Comparison of ENCODE assay signal across 23 cellular contexts in genomic region chr12:41537522-41537921, GRCh38.
DNase-seq lines count a peak whose midpoint lies in the region; TF ChIP-seq lines count a peak whose summit lies in the region.
"Had no signal": no experiment of that assay in that cellular context is flagged by ENCODE, and none has a peak within 500 bp of the region (broad histone marks: within the 10 kb centered on the region; RNA-seq: fewer than 3 reads in every experiment).

No MANE protein-coding gene starts in this region.

- no peak overlapping the region for H3K56ac ChIP-seq in mesendoderm (ENCODE audit: low read length)

- CTCF ChIA-PET in HEK293 (lab: Yijun Ruan, JAX), result no interaction called here
- CTCF ChIA-PET in activated CD4-positive, alpha-beta memory T cell treated with anti-CD3 and anti-CD28 coated beads for 36 hours (lab: Charles Lee), result no interaction called here

- no peak for DNase-seq in activated CD4-positive, alpha-beta T cell treated with anti-CD3 and anti-CD28 coated beads, Interleukin-2, amount 10 ng/mL, durations not matched to agents 24 days and 14 days
- DNase-seq in activated CD4-positive, alpha-beta T cell treated with anti-CD3 and anti-CD28 coated beads, Interleukin-2, amount 50 U/mL, for 4 hours, result no peak
- no peak for DNase-seq in activated T-helper 1 cell treated with anti-CD3 and anti-CD28 coated beads, Interleukin-12 subunit alpha, Interleukin-12 subunit beta, Interleukin-2, Interleukin-4 antibody, amounts not matched to agents 30 ng/mL and 10 ng/mL and 1 ng/mL, durations not matched to agents 14 hours and 24 hours and 36 hours (ENCODE audit: low spot score)
- peak; percentile 14 for DNase-seq in mesendoderm
- no peak for DNase-seq in activated CD4-positive, alpha-beta memory T cell treated with anti-CD3 and anti-CD28 coated beads for 36 hours
- DNase-seq in GM19238 (ENCODE audit: insufficient read length, low spot score), result no peak
- DNase-seq in SJCRH30, result no peak
- DNase-seq: CD8-positive, alpha-beta T cell; DMS153; IMR-90; NCI-H1105 treated with DMSO at 0.1 percent for 48 hours; NCI-H2081; NCI-H2171; NCI-H345; NCI-H524; NCI-H774; PC-3; RPMI8226; SHP77 had no signal

- no peaks in the 10 kb centered on the region for H3K9me3 Mint-ChIP-seq in activated CD4-positive, alpha-beta T cell treated with anti-CD3 and anti-CD28 coated beads, Interleukin-2, amount 10 ng/mL, durations not matched to agents 24 days and 14 days
- H3K9me3 Mint-ChIP-seq in activated T-helper 1 cell treated with anti-CD3 and anti-CD28 coated beads, Interleukin-12 subunit alpha, Interleukin-12 subunit beta, Interleukin-2, Interleukin-4 antibody, amounts not matched to agents 30 ng/mL and 10 ng/mL and 1 ng/mL, durations not matched to agents 14 hours and 24 hours and 36 hours, result no peaks in the 10 kb centered on the region
- no peaks in the 10 kb centered on the region for H3K9me3 Mint-ChIP-seq in activated CD4-positive, alpha-beta memory T cell treated with anti-CD3 and anti-CD28 coated beads for 36 hours
- H3K9me3 Mint-ChIP-seq: CD8-positive, alpha-beta T cell had no signal

- H3K9ac ChIP-seq in mesendoderm (ENCODE audit: low read length), result no peak overlapping the region
- H3K9ac ChIP-seq: BLaER1 treated with 17β-estradiol and CSF1 and Interleukin-3, amounts not matched to agents 10 nM and 100 nM; KMS-11 had no signal

- H2BK120ac ChIP-seq in mesendoderm (ENCODE audit: low read depth, low read length), result no peak overlapping the region

- H3K4me3 ChIP-seq in HEK293 (ENCODE audit: low read depth, low read length) (no peak overlapping the region), mesendoderm (ENCODE audit: low read length) (no peak overlapping the region), SJCRH30 (no peak overlapping the region)
- H3K4me3 ChIP-seq: BLaER1 treated with 17β-estradiol and CSF1 and Interleukin-3, amounts not matched to agents 10 nM and 100 nM had no signal

- H2AK5ac ChIP-seq in mesendoderm (ENCODE audit: low read length), result no peak overlapping the region

- no peak overlapping the region for H2BK5ac ChIP-seq in mesendoderm (ENCODE audit: low read length)

- H3K79me1 ChIP-seq in mesendoderm (ENCODE audit: low read length), result no peaks in the 10 kb centered on the region

- no peaks in the 10 kb centered on the region for H3K27me3 ChIP-seq in mesendoderm (ENCODE audit: insufficient read depth, low read length, poor library complexity)
- H3K27me3 ChIP-seq in SJCRH30, result no peaks in the 10 kb centered on the region
- H3K27me3 ChIP-seq: BLaER1 treated with 17β-estradiol and CSF1 and Interleukin-3, amounts not matched to agents 10 nM and 100 nM had no signal

- no peaks in the 10 kb centered on the region for H3K27me3 Mint-ChIP-seq in activated CD4-positive, alpha-beta T cell treated with anti-CD3 and anti-CD28 coated beads, Interleukin-2, amount 10 ng/mL, durations not matched to agents 24 days and 14 days
- peaks cover 2% of the 10 kb centered on the region for H3K27me3 Mint-ChIP-seq in activated T-helper 1 cell treated with anti-CD3 and anti-CD28 coated beads, Interleukin-12 subunit alpha, Interleukin-12 subunit beta, Interleukin-2, Interleukin-4 antibody, amounts not matched to agents 30 ng/mL and 10 ng/mL and 1 ng/mL, durations not matched to agents 14 hours and 24 hours and 36 hours (ENCODE audit: insufficient read depth)
- no peaks in the 10 kb centered on the region for H3K27me3 Mint-ChIP-seq in activated CD4-positive, alpha-beta memory T cell treated with anti-CD3 and anti-CD28 coated beads for 36 hours

- no peak overlapping the region for H4K8ac ChIP-seq in mesendoderm (ENCODE audit: low read depth, low read length)

- intact Hi-C loops in activated CD4-positive, alpha-beta T cell treated with anti-CD3 and anti-CD28 coated beads, Interleukin-2, amount 10 ng/mL, durations not matched to agents 24 days and 14 days (cut with micrococcal nuclease), result no loop called here
- intact Hi-C loops in activated T-helper 1 cell treated with anti-CD3 and anti-CD28 coated beads, Interleukin-12 subunit alpha, Interleukin-12 subunit beta, Interleukin-2, Interleukin-4 antibody, amounts not matched to agents 30 ng/mL and 10 ng/mL and 1 ng/mL, durations not matched to agents 14 hours and 24 hours and 36 hours (cut with micrococcal nuclease), result loop anchor here (2.0 kb wide), 1 partner anchor 17 kb away; no protein-coding TSS in a partner anchor
- intact Hi-C loops in activated CD4-positive, alpha-beta memory T cell treated with anti-CD3 and anti-CD28 coated beads for 36 hours (cut with micrococcal nuclease), result no loop called here

- H3K23ac ChIP-seq in mesendoderm (ENCODE audit: low read length), result no peak overlapping the region

- H4K5ac ChIP-seq in mesendoderm (ENCODE audit: low read length), result no peak overlapping the region

- H2BK15ac ChIP-seq in mesendoderm (replicated peaks; ENCODE audit: low read depth), result no peak overlapping the region

- no peak overlapping the region for H3K4me3 Mint-ChIP-seq in activated CD4-positive, alpha-beta T cell treated with anti-CD3 and anti-CD28 coated beads, Interleukin-2, amount 10 ng/mL, durations not matched to agents 24 days and 14 days
- H3K4me3 Mint-ChIP-seq in activated T-helper 1 cell treated with anti-CD3 and anti-CD28 coated beads, Interleukin-12 subunit alpha, Interleukin-12 subunit beta, Interleukin-2, Interleukin-4 antibody, amounts not matched to agents 30 ng/mL and 10 ng/mL and 1 ng/mL, durations not matched to agents 14 hours and 24 hours and 36 hours, result no peak overlapping the region
- H3K4me3 Mint-ChIP-seq in activated CD4-positive, alpha-beta memory T cell treated with anti-CD3 and anti-CD28 coated beads for 36 hours, result no peak overlapping the region
- H3K4me3 Mint-ChIP-seq: CD8-positive, alpha-beta T cell had no signal

- H3K79me2 ChIP-seq in mesendoderm (ENCODE audit: control insufficient read depth, insufficient read depth, low read length), result no peaks in the 10 kb centered on the region

- no peaks in the 10 kb centered on the region for H3K9me3 ChIP-seq in HEK293 (ENCODE audit: control insufficient read depth, insufficient read depth, low read depth, low read length)
- no peaks in the 10 kb centered on the region for H3K9me3 ChIP-seq in SJCRH30 (replicated peaks)
- H3K9me3 ChIP-seq: BLaER1 treated with 17β-estradiol and CSF1 and Interleukin-3, amounts not matched to agents 10 nM and 100 nM had no signal

- TF ChIP-seq CTCF in HEK293 (tag by site-specific recombination; IDR thresholded peaks at IDR 0.05), result no peak

- peaks cover 4% of the 10 kb centered on the region for H3K4me1 Mint-ChIP-seq in activated CD4-positive, alpha-beta T cell treated with anti-CD3 and anti-CD28 coated beads, Interleukin-2, amount 10 ng/mL, durations not matched to agents 24 days and 14 days
- H3K4me1 Mint-ChIP-seq in activated T-helper 1 cell treated with anti-CD3 and anti-CD28 coated beads, Interleukin-12 subunit alpha, Interleukin-12 subunit beta, Interleukin-2, Interleukin-4 antibody, amounts not matched to agents 30 ng/mL and 10 ng/mL and 1 ng/mL, durations not matched to agents 14 hours and 24 hours and 36 hours (ENCODE audit: low read depth), result peaks cover 15% of the 10 kb centered on the region
- H3K4me1 Mint-ChIP-seq in activated CD4-positive, alpha-beta memory T cell treated with anti-CD3 and anti-CD28 coated beads for 36 hours (ENCODE audit: low read depth), result peaks cover 13% of the 10 kb centered on the region

- no peak overlapping the region for H3K4me2 ChIP-seq in mesendoderm (ENCODE audit: low read length)
- H3K4me2 ChIP-seq: BLaER1 treated with 17β-estradiol and CSF1 and Interleukin-3, amounts not matched to agents 10 nM and 100 nM; KMS-11 had no signal

- no peaks in the 10 kb centered on the region for H3K36me3 ChIP-seq in HEK293 (ENCODE audit: control insufficient read depth in 2 of 2, insufficient read depth in 1 of 2, low read length in 2 of 2)
- no peaks in the 10 kb centered on the region for H3K36me3 ChIP-seq in mesendoderm (ENCODE audit: control insufficient read depth, insufficient read depth, low read length)
- no peaks in the 10 kb centered on the region for H3K36me3 ChIP-seq in SJCRH30
- H3K36me3 ChIP-seq: BLaER1 treated with 17β-estradiol and CSF1 and Interleukin-3, amounts not matched to agents 10 nM and 100 nM had no signal

- H3K4ac ChIP-seq in mesendoderm (ENCODE audit: low read depth, low read length), result no peak overlapping the region

- H3K27ac ChIP-seq in HEK293 (ENCODE audit: extremely low read depth, low read depth, low read length), result no peak overlapping the region
- H3K27ac ChIP-seq in mesendoderm (ENCODE audit: low read depth, low read length), result no peak overlapping the region
- H3K27ac ChIP-seq in SJCRH30, result no peak overlapping the region
- H3K27ac ChIP-seq: 22Rv1; BLaER1 treated with 17β-estradiol and CSF1 and Interleukin-3, amounts not matched to agents 10 nM and 100 nM; KMS-11 had no signal

- peaks cover 7% of the 10 kb centered on the region; the same call in 1 of the 2 replicates for H3K4me1 ChIP-seq in HEK293 (ENCODE audit: control insufficient read depth, insufficient read depth, low read length)
- no peaks in the 10 kb centered on the region for H3K4me1 ChIP-seq in mesendoderm (ENCODE audit: control insufficient read depth, low read depth, low read length)
- no peaks in the 10 kb centered on the region for H3K4me1 ChIP-seq in SJCRH30
- H3K4me1 ChIP-seq: BLaER1 treated with 17β-estradiol and CSF1 and Interleukin-3, amounts not matched to agents 10 nM and 100 nM had no signal

- peak overlapping the region; percentile 7 for H3K27ac Mint-ChIP-seq in activated CD4-positive, alpha-beta T cell treated with anti-CD3 and anti-CD28 coated beads, Interleukin-2, amount 10 ng/mL, durations not matched to agents 24 days and 14 days
- H3K27ac Mint-ChIP-seq in activated T-helper 1 cell treated with anti-CD3 and anti-CD28 coated beads, Interleukin-12 subunit alpha, Interleukin-12 subunit beta, Interleukin-2, Interleukin-4 antibody, amounts not matched to agents 30 ng/mL and 10 ng/mL and 1 ng/mL, durations not matched to agents 14 hours and 24 hours and 36 hours, result peak overlapping the region; percentile 0
- no peak overlapping the region for H3K27ac Mint-ChIP-seq in activated CD4-positive, alpha-beta memory T cell treated with anti-CD3 and anti-CD28 coated beads for 36 hours
- H3K27ac Mint-ChIP-seq: CD8-positive, alpha-beta T cell had no signal

- H3K36me3 Mint-ChIP-seq in activated CD4-positive, alpha-beta T cell treated with anti-CD3 and anti-CD28 coated beads, Interleukin-2, amount 10 ng/mL, durations not matched to agents 24 days and 14 days (ENCODE audit: low read depth), result no peaks in the 10 kb centered on the region
- no peaks in the 10 kb centered on the region for H3K36me3 Mint-ChIP-seq in activated T-helper 1 cell treated with anti-CD3 and anti-CD28 coated beads, Interleukin-12 subunit alpha, Interleukin-12 subunit beta, Interleukin-2, Interleukin-4 antibody, amounts not matched to agents 30 ng/mL and 10 ng/mL and 1 ng/mL, durations not matched to agents 14 hours and 24 hours and 36 hours (ENCODE audit: low read depth)
- H3K36me3 Mint-ChIP-seq in activated CD4-positive, alpha-beta memory T cell treated with anti-CD3 and anti-CD28 coated beads for 36 hours, result no peaks in the 10 kb centered on the region
- H3K36me3 Mint-ChIP-seq: CD8-positive, alpha-beta T cell had no signal

- no CpG with 5 or more reads among the region's 1 CpG for WGBS in mesendoderm (ENCODE audit: extremely low coverage, insufficient coverage, low lambda C conversion rate)

- POLR2A ChIA-PET in HEK293 (lab: Yijun Ruan, JAX), result no interaction called here
- POLR2A ChIA-PET in activated CD4-positive, alpha-beta memory T cell treated with anti-CD3 and anti-CD28 coated beads for 36 hours (lab: Charles Lee), result interaction anchor here (1.0 kb wide), 1 partner anchor 18 kb away, joined by 3 read pairs; no protein-coding TSS in a partner anchor

- H3K18ac ChIP-seq in mesendoderm (ENCODE audit: low read length), result no peak overlapping the region
